1 cellular context compared by ENCODE assay signal in genomic region chr10:3782456-3783312, GRCh38.
TF ChIP-seq lines count a peak whose summit lies in the region.

No MANE protein-coding gene starts in this region.

TF ChIP-seq in HCT116, 20 proteins besides CTCF, POLR2A, EP300 and RAD21 (continued from another document):
- TF ChIP-seq EGR1 (IDR thresholded peaks at IDR 0.05; ENCODE audit: low read depth) (no peak), ZFX (IDR thresholded peaks at IDR 0.05) (no peak), SP1 (IDR thresholded peaks at IDR 0.05; ENCODE audit: low read depth) (peak; percentile 60), CEBPB (IDR thresholded peaks at IDR 0.05; ENCODE audit: low read depth) (0 out of 2 replicates have a peak, but pooled peaks have one; percentile 60), SRF (IDR thresholded peaks at IDR 0.05; ENCODE audit: low read depth) (peak; percentile 84), ZNF274 (IDR thresholded peaks at IDR 0.05; ENCODE audit: low read depth, low read length) (no peak), EZH2phosphoT487 (IDR thresholded peaks at IDR 0.05; ENCODE audit: borderline replicate concordance) (no peak), ATF3 (IDR thresholded peaks at IDR 0.05) (no peak; the same call in 1 of the 2 replicates), POLR2AphosphoS5 (IDR thresholded peaks at IDR 0.05; ENCODE audit: low read depth, low read length) (peak; percentile 46; the same call in 1 of the 2 replicates)
